Comparison of ENCODE assay signal across 13 cellular contexts in genomic region chr2:2271471-2271941, GRCh38. TPM values are rescaled to one million over a fixed set of nuclear protein-coding genes. Genes with fewer than 3 reads are reported as not detected.
A peak's percentile ranks its signal among the peaks of the same experiment; 100 is the strongest.
DNase-seq lines count a peak whose midpoint lies in the region; ATAC-seq and TF ChIP-seq lines count a peak whose summit lies in the region.
"Had no signal": no experiment of that assay in that cellular context is flagged by ENCODE, and none has a peak within 500 bp of the region (broad histone marks: within the 10 kb centered on the region; RNA-seq: fewer than 3 reads in every experiment).

No MANE protein-coding gene starts in this region.

- DNase-seq in NCI-H524 (lab: John Stamatoyannopoulos, UW): peak; percentile 15 to 59
- no peak for DNase-seq in NCI-H524 treated with DMSO at 0.1 percent for 48 hours (lab: John Stamatoyannopoulos, UW)
- peak; percentile 12 for DNase-seq in SKM-1 (lab: John Stamatoyannopoulos, UW; ENCODE audit: unreplicated experiment)
- peak; percentile 66 for DNase-seq in left cardiac atrium
- peak; percentile 37 for DNase-seq in testis
- DNase-seq in coronary artery (ENCODE audit: low spot score): no peak
- DNase-seq in NCI-H2171 (lab: John Stamatoyannopoulos, UW): no peak
- DNase-seq: activated CD4-positive, alpha-beta T cell treated with anti-CD3 and anti-CD28 coated beads for 48 hours; Kasumi-1 had no signal

- intact Hi-C loops in left cardiac atrium (cut with DNase I) (no loop called here), testis (cut with DNase I; ENCODE audit: low total_unique reads) (no loop called here)

- H3K9me3 ChIP-seq in testis: no peaks in the 10 kb centered on the region

- no peaks in the 10 kb centered on the region for H3K4me1 ChIP-seq in testis

- ATAC-seq in left cardiac atrium (peak; percentile 41 to 89), esophagus mucosa (no peak)

- TF ChIP-seq CTCF in testis (IDR thresholded peaks at IDR 0.05) (no peak), coronary artery (IDR thresholded peaks at IDR 0.05) (no peak)

- H3K4me3 ChIP-seq in testis (no peak overlapping the region), coronary artery (no peak overlapping the region)
- H3K4me3 ChIP-seq: skin epidermis had no signal

- no peak overlapping the region for H3K27ac ChIP-seq in testis
- peak overlapping the region in 1 of 2 donors; percentile 36 for H3K27ac ChIP-seq in coronary artery

- WGBS in testis, 2 donors: 39 to 64% methylated on average over 6 to 7 of the region's 7 CpGs

- no peaks in the 10 kb centered on the region for H3K36me3 ChIP-seq in testis (ENCODE audit: low read depth, missing control alignments)

- no peak for TF ChIP-seq POLR2A in testis (IDR thresholded peaks at IDR 0.05)

- H3K27me3 ChIP-seq in testis: no peaks in the 10 kb centered on the region

RNA-seq across cellular contexts. Expression of gene MYT1L, which starts 59.6 kb away (rescaled TPM):
- total RNA-seq in left cardiac atrium: not detected
- total RNA-seq in testis: 100 to 1,000 TPM; 100 to 110 TPM
- polyA plus RNA-seq in testis (ENCODE audit: insufficient read depth, low read depth, low replicate concordance): 19.0 TPM
- not detected for total RNA-seq in esophagus mucosa
- total RNA-seq: epithelial cell of proximal tubule, lower leg skin had no signal

Comparison
In these comparisons a context has a peak if more than half of its experiments do, and no peak if none do; other contexts are left out.
1. DNase-seq: peak in NCI-H524 (2 of 2), SKM-1 (single experiment), left cardiac atrium (single experiment) and testis (single experiment); none in NCI-H524 treated with DMSO at 0.1 percent for 48 hours (single experiment), coronary artery (single experiment) and NCI-H2171 (single experiment).
2. RNA of gene MYT1L, which starts 59.6 kb away (total RNA-seq): 100 to 110 TPM in testis; not detected in left cardiac atrium and not detected in esophagus mucosa (single experiment); every median in the first group is over 10 times any median in the second.